Comparison of ENCODE assay signal across 8 cellular contexts in the genomic region with DNA sequence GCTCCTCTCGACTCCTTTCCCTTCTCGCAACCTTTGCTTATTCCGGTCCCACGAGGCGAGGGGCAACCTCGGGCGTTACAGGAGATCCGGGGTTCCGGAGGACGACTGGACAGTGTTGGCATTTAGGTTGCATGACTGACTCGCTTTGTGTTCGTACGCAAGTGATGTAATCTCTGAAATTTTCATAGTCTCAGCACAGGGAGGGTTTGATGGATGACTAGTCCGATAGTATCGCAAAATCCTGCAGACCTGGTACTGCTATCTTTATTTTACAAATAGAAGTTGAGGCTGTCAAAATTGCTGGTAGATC. TPM values are rescaled to one million over a fixed set of nuclear protein-coding genes. Genes with fewer than 3 reads are reported as not detected.
DNase-seq lines count a peak whose midpoint lies in the region; ATAC-seq and TF ChIP-seq lines count a peak whose summit lies in the region.

No MANE protein-coding gene starts in this region.

- CTCF ChIA-PET in activated naive CD4-positive, alpha-beta T cell treated with anti-CD3 and anti-CD28 coated beads for 36 hours (lab: Charles Lee) = interaction anchor here (0.6 to 1.4 kb wide), 3 partner anchors 9 to 331 kb away, joined by 3 to 5 read pairs (median 3); a partner anchor contains a TSS

- in situ Hi-C loops in astrocyte of the cerebellum (cut with HindIII; ENCODE audit: low sequenced_read_pairs) = no loop called here

- H3K9me3 Mint-ChIP-seq in activated naive CD4-positive, alpha-beta T cell treated with anti-CD3 and anti-CD28 coated beads for 36 hours = no peaks in the 10 kb centered on the region
- no peaks in the 10 kb centered on the region for H3K9me3 Mint-ChIP-seq in type B pancreatic cell

- peaks cover 46% of the 10 kb centered on the region for H3K4me1 Mint-ChIP-seq in activated naive CD4-positive, alpha-beta T cell treated with anti-CD3 and anti-CD28 coated beads for 36 hours (ENCODE audit: low read depth)
- H3K4me1 Mint-ChIP-seq in type B pancreatic cell (ENCODE audit: unreplicated experiment) = peaks cover 14% of the 10 kb centered on the region

- ATAC-seq in HG03108 (IDR thresholded peaks at IDR 0.05; ENCODE audit: unreplicated experiment) = no peak

- peak overlapping the region; percentile 94 for H3K4me3 Mint-ChIP-seq in activated naive CD4-positive, alpha-beta T cell treated with anti-CD3 and anti-CD28 coated beads for 36 hours
- peak overlapping the region; percentile 93 for H3K4me3 Mint-ChIP-seq in type B pancreatic cell

- DNase-seq in activated naive CD4-positive, alpha-beta T cell treated with anti-CD3 and anti-CD28 coated beads for 36 hours = no peak
- DNase-seq in activated naive CD4-positive, alpha-beta T cell treated with Interleukin-2 at 50 U/mL for 16 hours = no peak
- DNase-seq in astrocyte of the cerebellum (ENCODE audit: low read depth) (no peak), lower leg skin (ENCODE audit: low spot score in 2 of 2) (no peak), type B pancreatic cell (ENCODE audit: extremely low spot score, unreplicated experiment) (no peak), NOMO-1 treated with DMSO at 0.1 percent for 48 hours (lab: John Stamatoyannopoulos, UW; ENCODE audit: unreplicated experiment) (no peak)
- DNase-seq in stimulated activated naive CD4-positive, alpha-beta T cell (lab: John Stamatoyannopoulos, UW) = no peak

- no peaks in the 10 kb centered on the region for H3K27me3 Mint-ChIP-seq in activated naive CD4-positive, alpha-beta T cell treated with anti-CD3 and anti-CD28 coated beads for 36 hours (ENCODE audit: low read depth)
- no peaks in the 10 kb centered on the region for H3K27me3 Mint-ChIP-seq in type B pancreatic cell

- WGBS in lower leg skin, 2 donors = 1% methylated on average over 15 of the region's 15 CpGs

- peak overlapping the region; percentile 88 for H3K27ac Mint-ChIP-seq in activated naive CD4-positive, alpha-beta T cell treated with anti-CD3 and anti-CD28 coated beads for 36 hours
- H3K27ac Mint-ChIP-seq in type B pancreatic cell = peak overlapping the region; percentile 87

- TF ChIP-seq CTCF in astrocyte of the cerebellum (IDR thresholded peaks at IDR 0.05; ENCODE audit: low read depth, low read length, missing control alignments) = no peak
- no peak for TF ChIP-seq CTCF in lower leg skin (IDR thresholded peaks at IDR 0.05)
- TF ChIP-seq CTCF in type B pancreatic cell (conservative IDR thresholded peaks at IDR 0.05) = no peak

- no peak for TF ChIP-seq POLR2A in lower leg skin (IDR thresholded peaks at IDR 0.05)

- peaks cover 25% of the 10 kb centered on the region for H3K36me3 Mint-ChIP-seq in activated naive CD4-positive, alpha-beta T cell treated with anti-CD3 and anti-CD28 coated beads for 36 hours (ENCODE audit: low read depth)
- peaks cover 4% of the 10 kb centered on the region for H3K36me3 Mint-ChIP-seq in type B pancreatic cell

- H3K4me3 ChIP-seq in astrocyte of the cerebellum (ENCODE audit: low read depth, low read length) = peak overlapping the region; percentile 76
- peak overlapping the region; percentile 85 for H3K4me3 ChIP-seq in lower leg skin (ENCODE audit: low read depth, poor library complexity, severe bottlenecking)

- intact Hi-C loops in activated naive CD4-positive, alpha-beta T cell treated with anti-CD3 and anti-CD28 coated beads for 36 hours (cut with micrococcal nuclease) = loop anchor here (1.0 to 5.0 kb wide), 16 partner anchors 12 to 833 kb away; a partner anchor contains a TSS
- intact Hi-C loops in lower leg skin (cut with DNase I; ENCODE audit: low total_unique reads) = no loop called here

RNA-seq across cellular contexts. Expression of a gene that starts 0.3 kb away (rescaled TPM):
- total RNA-seq in activated naive CD4-positive, alpha-beta T cell treated with anti-CD3 and anti-CD28 coated beads for 36 hours = 10 to 100 TPM; 48.3 to 50.1 TPM
- 10 to 100 TPM; 50.0 to 87.7 (median 65.5) TPM for total RNA-seq in lower leg skin
- 58.3 and 58.5 TPM in 2 replicates for total RNA-seq in type B pancreatic cell (ENCODE audit: low replicate concordance)

RNA-seq across cellular contexts. Expression of a gene that starts 0.7 kb away (rescaled TPM):
- 100 to 1,000 TPM; 199 to 200 TPM for total RNA-seq in activated naive CD4-positive, alpha-beta T cell treated with anti-CD3 and anti-CD28 coated beads for 36 hours
- 100 to 1,000 TPM; 173 to 238 (median 197) TPM for total RNA-seq in lower leg skin
- 171 and 213 TPM in 2 replicates for total RNA-seq in type B pancreatic cell (ENCODE audit: low replicate concordance)

RNA-seq across cellular contexts. Expression of a gene that starts 21.2 kb away (rescaled TPM):
- total RNA-seq in activated naive CD4-positive, alpha-beta T cell treated with anti-CD3 and anti-CD28 coated beads for 36 hours = not detected
- 10 to 100 TPM; 32.3 to 49.5 (median 37.2) TPM for total RNA-seq in lower leg skin
- total RNA-seq in type B pancreatic cell (ENCODE audit: low replicate concordance) = 20.8 and 38.6 TPM in 2 replicates

RNA-seq across cellular contexts. Expression of a gene that starts 23.9 kb away (rescaled TPM):
- not detected for total RNA-seq in activated naive CD4-positive, alpha-beta T cell treated with anti-CD3 and anti-CD28 coated beads for 36 hours
- total RNA-seq in lower leg skin (under 1 TPM in 2 of 4 donors, not detected in 2; 0.39 to 0.57 TPM), type B pancreatic cell (ENCODE audit: low replicate concordance) (6.4 and 14.8 TPM in 2 replicates)

Comparison
In these comparisons a context has a peak if more than half of its experiments do, and no peak if none do; other contexts are left out.
1. RNA of a gene that starts 21.2 kb away (total RNA-seq): 32.3 to 49.5 TPM in lower leg skin and 20.8 to 38.6 TPM in type B pancreatic cell; not detected in activated naive CD4-positive, alpha-beta T cell treated with anti-CD3 and anti-CD28 coated beads for 36 hours; every median in the first group is over 10 times any median in the second.